In the genomic region with DNA sequence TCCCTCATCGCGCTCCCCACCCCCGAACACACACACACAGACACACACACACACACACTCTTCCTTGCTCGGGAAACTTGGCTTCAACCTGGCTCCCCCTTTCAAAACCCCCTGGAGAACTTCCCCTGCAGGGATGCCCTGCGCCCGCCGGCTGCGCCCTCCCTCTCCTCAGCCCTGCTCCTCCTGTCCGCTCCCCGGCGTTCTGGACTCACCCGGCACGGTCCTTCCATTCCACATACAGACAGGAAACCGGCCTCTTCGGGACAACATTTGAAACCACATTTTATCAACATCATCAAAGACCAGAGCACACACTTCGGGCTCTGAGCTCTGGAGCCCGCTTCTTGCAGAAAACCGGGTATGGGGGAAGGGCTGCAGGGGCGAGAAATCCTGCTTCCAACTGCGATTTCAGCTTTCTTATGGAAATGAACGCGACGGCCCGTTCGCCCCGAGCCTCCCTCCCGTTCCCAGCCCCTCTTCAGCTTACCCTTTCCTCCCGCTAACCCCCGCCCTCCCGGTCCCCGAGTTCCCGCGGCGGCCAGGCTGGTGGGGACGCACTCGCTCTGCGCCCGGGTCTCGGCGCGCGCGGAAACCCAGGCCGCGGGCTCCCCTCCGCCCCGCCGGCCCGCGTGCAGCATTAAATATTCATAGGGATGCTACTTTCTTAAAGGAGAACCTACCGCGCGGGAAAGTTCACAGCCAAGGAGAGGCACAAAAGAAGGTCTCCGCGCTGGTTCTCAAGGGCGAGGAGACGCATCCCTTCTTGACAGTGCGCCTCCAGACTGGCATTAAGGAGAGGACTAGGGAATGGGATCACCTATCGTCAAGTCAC, we compare ENCODE assay signal across 8 cellular contexts. TPM values are rescaled to one million over a fixed set of nuclear protein-coding genes. Genes with fewer than 3 reads are reported as not detected.
DNase-seq lines count a peak whose midpoint lies in the region; ATAC-seq lines count a peak whose summit lies in the region.

No MANE protein-coding gene starts in this region.

- no peaks in the 10 kb centered on the region for H3K36me3 Mint-ChIP-seq in activated naive CD4-positive, alpha-beta T cell treated with anti-CD3 and anti-CD28 coated beads, Interleukin-2, amount 10 ng/mL, durations not matched to agents 7 days and 5 days

- no peak overlapping the region for H3K4ac ChIP-seq in mesendoderm (ENCODE audit: low read depth, low read length)

- H3K4me2 ChIP-seq in mesendoderm (ENCODE audit: low read length): peak overlapping the region; percentile 51

- no peak overlapping the region for H2AK5ac ChIP-seq in mesendoderm (ENCODE audit: low read length)

- no peak overlapping the region for H2BK120ac ChIP-seq in mesendoderm (ENCODE audit: low read depth, low read length)

- H3K9ac ChIP-seq in mesendoderm (ENCODE audit: low read length): no peak overlapping the region

- H3K56ac ChIP-seq in mesendoderm (ENCODE audit: low read length): no peak overlapping the region

- H2BK15ac ChIP-seq in mesendoderm (replicated peaks; ENCODE audit: low read depth): no peak overlapping the region

- intact Hi-C loops in sciatic nerve (cut with DNase I): no loop called here

- no peak for DNase-seq in activated naive CD4-positive, alpha-beta T cell treated with anti-CD3 and anti-CD28 coated beads, Interleukin-2, amount 10 ng/mL, durations not matched to agents 7 days and 5 days
- DNase-seq in activated naive CD4-positive, alpha-beta T cell treated with Interleukin-2 at 50 U/mL for 16 hours: no peak
- peak; percentile 74 for DNase-seq in astrocyte of the hippocampus (ENCODE audit: low read depth, low spot score)
- DNase-seq in mesendoderm: peak; percentile 64
- no peak for DNase-seq in sciatic nerve (ENCODE audit: low spot score)

- H3K9me3 Mint-ChIP-seq in activated naive CD4-positive, alpha-beta T cell treated with anti-CD3 and anti-CD28 coated beads, Interleukin-2, amount 10 ng/mL, durations not matched to agents 7 days and 5 days: no peaks in the 10 kb centered on the region

- H2BK5ac ChIP-seq in mesendoderm (ENCODE audit: low read length): no peak overlapping the region

- no peak overlapping the region for H3K27ac Mint-ChIP-seq in activated naive CD4-positive, alpha-beta T cell treated with anti-CD3 and anti-CD28 coated beads, Interleukin-2, amount 10 ng/mL, durations not matched to agents 7 days and 5 days

- H3K27ac ChIP-seq in mesendoderm (ENCODE audit: low read depth, low read length) (no peak overlapping the region), thymus (ENCODE audit: low read depth) (no peak overlapping the region)

- peaks cover 14% of the 10 kb centered on the region for H3K4me1 Mint-ChIP-seq in activated naive CD4-positive, alpha-beta T cell treated with anti-CD3 and anti-CD28 coated beads, Interleukin-2, amount 10 ng/mL, durations not matched to agents 7 days and 5 days

- H3K4me3 ChIP-seq in mesendoderm (ENCODE audit: low read length) (no peak overlapping the region), thymus (ENCODE audit: low read length) (peak overlapping the region; percentile 73)

- CTCF ChIA-PET in activated naive CD4-positive, alpha-beta T cell treated with anti-CD3 and anti-CD28 coated beads, Interleukin-2, amount 10 ng/mL, durations not matched to agents 7 days and 5 days (lab: Charles Lee): interaction anchor here (2.9 kb wide), 1 partner anchor 24 kb away, joined by 27 read pairs; no protein-coding TSS in a partner anchor

- H3K18ac ChIP-seq in mesendoderm (ENCODE audit: low read length): no peak overlapping the region

- no peaks in the 10 kb centered on the region for H3K4me1 ChIP-seq in mesendoderm (ENCODE audit: control insufficient read depth, low read depth, low read length)
- H3K4me1 ChIP-seq in thymus (ENCODE audit: control insufficient read depth, insufficient read depth, low read length): peaks cover 22% of the 10 kb centered on the region

- H3K4me3 Mint-ChIP-seq in activated naive CD4-positive, alpha-beta T cell treated with anti-CD3 and anti-CD28 coated beads, Interleukin-2, amount 10 ng/mL, durations not matched to agents 7 days and 5 days: peak overlapping the region; percentile 27

- H4K8ac ChIP-seq in mesendoderm (ENCODE audit: low read depth, low read length): no peak overlapping the region

- no peak overlapping the region for H4K5ac ChIP-seq in mesendoderm (ENCODE audit: low read length)

- H3K9me3 ChIP-seq in thymus (ENCODE audit: control insufficient read depth): no peaks in the 10 kb centered on the region

- WGBS in mesendoderm (ENCODE audit: extremely low coverage, insufficient coverage, low lambda C conversion rate): no CpG with 5 or more reads among the region's 59 CpGs
- 2% methylated on average over 59 of the region's 59 CpGs for WGBS in thymus

- H3K36me3 ChIP-seq in mesendoderm (ENCODE audit: control insufficient read depth, insufficient read depth, low read length) (no peaks in the 10 kb centered on the region), thymus (ENCODE audit: control insufficient read depth, insufficient read depth) (no peaks in the 10 kb centered on the region)

- no peak overlapping the region for H3K23ac ChIP-seq in mesendoderm (ENCODE audit: low read length)

- H3K27me3 ChIP-seq in mesendoderm (ENCODE audit: insufficient read depth, low read length, poor library complexity) (peaks cover 55% of the 10 kb centered on the region), thymus (ENCODE audit: control insufficient read depth, insufficient read depth) (peaks cover 49% of the 10 kb centered on the region)

- H3K79me1 ChIP-seq in mesendoderm (ENCODE audit: low read length): no peaks in the 10 kb centered on the region

- H3K79me2 ChIP-seq in mesendoderm (ENCODE audit: control insufficient read depth, insufficient read depth, low read length): no peaks in the 10 kb centered on the region

- no peak for ATAC-seq in GM21786 (IDR thresholded peaks at IDR 0.05; ENCODE audit: unreplicated experiment)
- ATAC-seq in sciatic nerve: no peak
- no peak for ATAC-seq in GM18517 (IDR thresholded peaks at IDR 0.05; ENCODE audit: unreplicated experiment)

- H3K27me3 Mint-ChIP-seq in activated naive CD4-positive, alpha-beta T cell treated with anti-CD3 and anti-CD28 coated beads, Interleukin-2, amount 10 ng/mL, durations not matched to agents 7 days and 5 days: peaks cover 81% of the 10 kb centered on the region

RNA-seq across cellular contexts. Expression of gene POU3F3, which starts 18.3 kb away (rescaled TPM):
- polyA plus RNA-seq in mesendoderm (2013, experiment 1 of 2): 0.06 TPM
- 0.06 TPM for polyA plus RNA-seq in mesendoderm (2013, experiment 2 of 2)
- polyA plus RNA-seq in thymus: 0.82 TPM
- total RNA-seq in sciatic nerve: not detected

Comparison
In these comparisons a context has a peak if more than half of its experiments do, and no peak if none do; other contexts are left out.
1. DNase-seq: peak in astrocyte of the hippocampus (single experiment) and mesendoderm (single experiment); none in activated naive CD4-positive, alpha-beta T cell treated with anti-CD3 and anti-CD28 coated beads, Interleukin-2, amount 10 ng/mL, durations not matched to agents 7 days and 5 days (single experiment), activated naive CD4-positive, alpha-beta T cell treated with Interleukin-2 at 50 U/mL for 16 hours (single experiment) and sciatic nerve (single experiment).